In the genomic region with DNA sequence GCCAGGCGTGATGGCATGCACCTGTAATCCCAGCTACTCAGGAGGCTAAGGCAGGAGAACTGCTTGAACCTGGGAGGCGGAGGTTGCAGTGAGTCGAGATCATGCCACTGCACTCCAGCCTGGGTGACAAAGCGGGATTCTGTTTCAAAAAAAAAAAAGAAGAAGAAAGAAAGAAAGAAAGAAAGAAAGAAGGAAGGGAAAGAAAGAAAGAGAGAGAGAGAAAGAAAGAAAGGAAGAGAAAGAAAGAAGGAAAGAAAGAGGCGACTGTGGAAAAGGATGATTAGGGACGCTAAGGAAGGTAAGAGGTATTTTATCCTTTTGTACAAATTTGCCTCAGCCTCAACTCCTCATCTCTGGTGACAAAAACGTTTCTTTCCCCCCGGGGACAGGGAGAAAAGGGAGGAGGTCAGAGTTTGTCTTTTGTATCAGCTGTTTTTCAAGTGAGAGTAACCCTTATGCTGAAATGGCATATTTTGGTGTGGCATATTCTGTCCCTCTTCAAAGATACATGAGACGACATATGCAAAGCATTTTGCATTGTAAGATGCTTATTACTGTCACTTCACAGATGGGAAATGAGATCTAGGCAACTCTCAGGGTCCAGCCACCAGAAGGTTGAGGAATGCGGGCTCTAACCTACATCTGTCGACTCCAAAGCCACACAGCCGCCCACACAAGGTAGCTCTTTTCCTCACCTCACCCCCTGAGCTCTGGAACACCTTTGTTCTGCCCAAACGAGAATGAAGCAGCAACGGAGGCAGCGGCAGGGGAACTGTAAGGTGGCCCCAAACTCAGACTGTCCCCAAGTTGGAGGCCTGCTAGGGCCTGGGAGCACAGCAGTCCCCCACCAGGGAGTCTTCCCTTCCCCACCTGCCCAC, we compare ENCODE assay signal across 10 cellular contexts. TPM values are rescaled to one million over a fixed set of nuclear protein-coding genes. Genes with fewer than 3 reads are reported as not detected.
DNase-seq lines count a peak whose midpoint lies in the region; ATAC-seq and TF ChIP-seq lines count a peak whose summit lies in the region.
"Had no signal": no experiment of that assay in that cellular context is flagged by ENCODE, and none has a peak within 500 bp of the region (broad histone marks: within the 10 kb centered on the region; RNA-seq: fewer than 3 reads in every experiment).

No MANE protein-coding gene starts in this region.

- H2BK120ac ChIP-seq in mesenchymal stem cell (ENCODE audit: low read depth, low read length): peak overlapping the region; percentile 75

- H3K9ac ChIP-seq in mesenchymal stem cell (ENCODE audit: low read length): no peak overlapping the region

- H3K27me3 ChIP-seq in mesenchymal stem cell (ENCODE audit: control insufficient read depth in 1 of 2, insufficient read depth in 1 of 2, low read length in 2 of 2) (peaks cover 0 to 1% of the 10 kb centered on the region in 2 experiments), vagina (no peaks in the 10 kb centered on the region)

- H3K27ac ChIP-seq in mesenchymal stem cell (ENCODE audit: low read length, poor library complexity, severe bottlenecking): peak overlapping the region; percentile 93
- peak overlapping the region; percentile 52 for H3K27ac ChIP-seq in vagina

- H3K4ac ChIP-seq in mesenchymal stem cell (ENCODE audit: low read depth in 1 of 2, low read length in 2 of 2): peak overlapping the region; percentile 18 to 84

- peak overlapping the region in 1 of 2 experiments; percentile 63 for H3K14ac ChIP-seq in mesenchymal stem cell (ENCODE audit: low read length in 2 of 2)

- H3K4me3 ChIP-seq in mesenchymal stem cell (ENCODE audit: insufficient read depth in 1 of 2, low read depth in 1 of 2, low read length in 2 of 2) (no peak overlapping the region), vagina (no peak overlapping the region)

- peak overlapping the region; percentile 98 for H3K27ac Mint-ChIP-seq in activated naive CD4-positive, alpha-beta T cell treated with anti-CD3 and anti-CD28 coated beads, Interleukin-2, amount 10 ng/mL, durations not matched to agents 7 days and 5 days
- H3K27ac Mint-ChIP-seq in activated B cell treated with CpG ODN at 0.5 μM for 24 hours: peak overlapping the region; percentile 98

- H3K9me3 Mint-ChIP-seq in activated naive CD4-positive, alpha-beta T cell treated with anti-CD3 and anti-CD28 coated beads, Interleukin-2, amount 10 ng/mL, durations not matched to agents 7 days and 5 days: peaks cover 4% of the 10 kb centered on the region
- H3K9me3 Mint-ChIP-seq in activated B cell treated with CpG ODN at 0.5 μM for 24 hours: no peaks in the 10 kb centered on the region

- H2AFZ ChIP-seq in mesenchymal stem cell (ENCODE audit: low read depth, low read length): no peak overlapping the region

- WGBS in mesenchymal stem cell: 80% methylated on average over 14 of the region's 15 CpGs

- H3K18ac ChIP-seq in mesenchymal stem cell (ENCODE audit: low read depth in 1 of 2, low read length in 2 of 2): peak overlapping the region; percentile 74 to 93

- no peak overlapping the region for H3K4me3 Mint-ChIP-seq in activated naive CD4-positive, alpha-beta T cell treated with anti-CD3 and anti-CD28 coated beads, Interleukin-2, amount 10 ng/mL, durations not matched to agents 7 days and 5 days
- H3K4me3 Mint-ChIP-seq in activated B cell treated with CpG ODN at 0.5 μM for 24 hours: peak overlapping the region; percentile 39

- no peak for ATAC-seq in activated B cell treated with CpG ODN at 0.5 μM for 24 hours (ENCODE audit: low read depth)
- no peak for ATAC-seq in HG03139 (IDR thresholded peaks at IDR 0.05; ENCODE audit: unreplicated experiment)

- H2BK12ac ChIP-seq in mesenchymal stem cell (ENCODE audit: low read length in 2 of 2): peak overlapping the region; percentile 87 to 98

- no peak overlapping the region for H3K4me2 ChIP-seq in mesenchymal stem cell (ENCODE audit: low read length, poor library complexity, severe bottlenecking)

- H4K91ac ChIP-seq in mesenchymal stem cell (ENCODE audit: low read length): peak overlapping the region; percentile 88

- H2AK5ac ChIP-seq in mesenchymal stem cell (ENCODE audit: low read length, severe bottlenecking): peak overlapping the region; percentile 96

- H3K9me3 ChIP-seq in mesenchymal stem cell (ENCODE audit: control insufficient read depth, low read length): no peaks in the 10 kb centered on the region
- no peaks in the 10 kb centered on the region for H3K9me3 ChIP-seq in vagina

- POLR2A ChIA-PET in activated B cell treated with CpG ODN at 0.5 μM for 24 hours (lab: Charles Lee): interaction anchor here (1.4 to 35.7 kb wide), 4 partner anchors 11 to 32 kb away, joined by 3 to 1622 read pairs (median 24); a partner anchor contains a TSS

- peaks cover 91% of the 10 kb centered on the region for H3K4me1 Mint-ChIP-seq in activated naive CD4-positive, alpha-beta T cell treated with anti-CD3 and anti-CD28 coated beads, Interleukin-2, amount 10 ng/mL, durations not matched to agents 7 days and 5 days
- H3K4me1 Mint-ChIP-seq in activated B cell treated with CpG ODN at 0.5 μM for 24 hours: peaks cover 94% of the 10 kb centered on the region

- no peak overlapping the region for H3K23ac ChIP-seq in mesenchymal stem cell (ENCODE audit: low read length in 2 of 2)

- CTCF ChIA-PET in activated naive CD4-positive, alpha-beta T cell treated with anti-CD3 and anti-CD28 coated beads, Interleukin-2, amount 10 ng/mL, durations not matched to agents 7 days and 5 days (lab: Charles Lee): interaction anchor here (1.3 to 26.5 kb wide), 3 partner anchors 9 to 40 kb away, joined by 3 to 1108 read pairs (median 98); a partner anchor contains a TSS
- CTCF ChIA-PET in activated B cell treated with CpG ODN at 0.5 μM for 24 hours (lab: Charles Lee): interaction anchor here (1.0 to 10.0 kb wide), 5 partner anchors 10 to 245 kb away, joined by 3 to 139 read pairs (median 70); a partner anchor contains a TSS

- TF ChIP-seq POLR2A in vagina (IDR thresholded peaks at IDR 0.05): no peak

- no peaks in the 10 kb centered on the region for H3K36me3 ChIP-seq in mesenchymal stem cell (ENCODE audit: control insufficient read depth in 1 of 2, insufficient read depth in 2 of 2, low read depth in 1 of 2, low read length in 2 of 2)
- H3K36me3 ChIP-seq in vagina: no peaks in the 10 kb centered on the region

- no peak for DNase-seq in activated naive CD4-positive, alpha-beta T cell treated with anti-CD3 and anti-CD28 coated beads, Interleukin-2, amount 10 ng/mL, durations not matched to agents 7 days and 5 days
- DNase-seq in activated naive CD4-positive, alpha-beta T cell (lab: John Stamatoyannopoulos, UW): no peak
- DNase-seq in activated B cell treated with CpG ODN at 0.5 μM for 24 hours (no peak), mesenchymal stem cell (no peak), vagina (ENCODE audit: extremely low spot score in 2 of 2) (no peak), posterior vena cava (ENCODE audit: low spot score) (no peak), DMS153 (lab: John Stamatoyannopoulos, UW) (no peak)
- DNase-seq: islet precursor cell, KG1 had no signal

- peaks cover 14% of the 10 kb centered on the region for H3K36me3 Mint-ChIP-seq in activated naive CD4-positive, alpha-beta T cell treated with anti-CD3 and anti-CD28 coated beads, Interleukin-2, amount 10 ng/mL, durations not matched to agents 7 days and 5 days
- peaks cover 1% of the 10 kb centered on the region for H3K36me3 Mint-ChIP-seq in activated B cell treated with CpG ODN at 0.5 μM for 24 hours (ENCODE audit: low read depth)

- H3K4me1 ChIP-seq in mesenchymal stem cell (ENCODE audit: control insufficient read depth, insufficient read depth, low read depth, low read length) (peaks cover 39% of the 10 kb centered on the region), vagina (peaks cover 52% of the 10 kb centered on the region)

- peak overlapping the region; percentile 86 for H2BK15ac ChIP-seq in mesenchymal stem cell (ENCODE audit: low read depth, poor library complexity, severe bottlenecking)

- H2BK5ac ChIP-seq in mesenchymal stem cell (ENCODE audit: low read depth, low read length, poor library complexity, severe bottlenecking): no peak overlapping the region

- no peak for TF ChIP-seq CTCF in activated B cell treated with CpG ODN at 0.5 μM for 24 hours (IDR thresholded peaks at IDR 0.05)
- TF ChIP-seq CTCF in vagina (IDR thresholded peaks at IDR 0.05): no peak

- intact Hi-C loops in activated B cell treated with CpG ODN at 0.5 μM for 24 hours (cut with micrococcal nuclease): loop anchor here (2.0 to 10.0 kb wide), 3 partner anchors 37 to 1641 kb away; a partner anchor contains a TSS
- intact Hi-C loops in vagina (cut with DNase I): no loop called here
- intact Hi-C loops in posterior vena cava (cut with DNase I): no loop called here

- no peaks in the 10 kb centered on the region for H3K79me1 ChIP-seq in mesenchymal stem cell (replicated peaks; ENCODE audit: low read length, poor library complexity, severe bottlenecking)

- H3K27me3 Mint-ChIP-seq in activated naive CD4-positive, alpha-beta T cell treated with anti-CD3 and anti-CD28 coated beads, Interleukin-2, amount 10 ng/mL, durations not matched to agents 7 days and 5 days: peaks cover 54% of the 10 kb centered on the region
- H3K27me3 Mint-ChIP-seq in activated B cell treated with CpG ODN at 0.5 μM for 24 hours: no peaks in the 10 kb centered on the region

- peak overlapping the region; percentile 30 for H4K8ac ChIP-seq in mesenchymal stem cell (ENCODE audit: low read length)

RNA-seq across cellular contexts. Expression of a gene that starts 38.0 kb away (rescaled TPM):
- total RNA-seq in activated B cell treated with CpG ODN at 0.5 μM for 24 hours (26.1 and 26.2 TPM in 2 replicates), vagina (49.6 TPM), posterior vena cava (1 to 10 TPM; 1.1 to 1.5 TPM)
- 2.9 TPM for polyA plus RNA-seq in mesenchymal stem cell (2013, experiment 1 of 2)
- 2.9 TPM for polyA plus RNA-seq in mesenchymal stem cell (2013, experiment 2 of 2)

RNA-seq across cellular contexts. Expression of a gene that starts 55.8 kb away (rescaled TPM):
- total RNA-seq in activated B cell treated with CpG ODN at 0.5 μM for 24 hours (1.2 and 1.4 TPM in 2 replicates), vagina (4.9 TPM), posterior vena cava (1 to 10 TPM; 4.1 to 4.6 TPM)
- 1.8 TPM for polyA plus RNA-seq in mesenchymal stem cell (2013, experiment 1 of 2)
- 1.8 TPM for polyA plus RNA-seq in mesenchymal stem cell (2013, experiment 2 of 2)

Comparison
In these comparisons a context has a peak if more than half of its experiments do, and no peak if none do; other contexts are left out.
1. RNA of a gene that starts 38.0 kb away (total RNA-seq): 49.6 TPM in vagina (single experiment) and 26.1 to 26.2 TPM in activated B cell treated with CpG ODN at 0.5 μM for 24 hours; 1.1 to 1.5 TPM in posterior vena cava; every median in the first group is over 10 times any median in the second.